8 cellular contexts compared by ENCODE assay signal in genomic region chr9:2242778-2243395, GRCh38.
DNase-seq lines count a peak whose midpoint lies in the region; ATAC-seq and TF ChIP-seq lines count a peak whose summit lies in the region.

No MANE protein-coding gene starts in this region.

- peak overlapping the region; percentile 80 for H3K4me3 Mint-ChIP-seq in stimulated activated naive CD8-positive, alpha-beta T cell treated with anti-CD3 and anti-CD28 coated beads, Interleukin-15, Interleukin-2, amounts not matched to agents 100 ng/mL and 50 ng/mL, for 24 hours

- no peaks in the 10 kb centered on the region for H3K36me3 ChIP-seq in brain microvascular endothelial cell (replicated peaks)
- no peaks in the 10 kb centered on the region for H3K36me3 ChIP-seq in right lobe of liver
- H3K36me3 ChIP-seq in upper lobe of left lung, result no peaks in the 10 kb centered on the region

- in situ Hi-C loops in brain microvascular endothelial cell (cut with HindIII; ENCODE audit: low pct_ligation_motif_present, low sequenced_read_pairs), result no loop called here

- TF ChIP-seq POLR2A in right lobe of liver (IDR thresholded peaks at IDR 0.05) (no peak), upper lobe of left lung (IDR thresholded peaks at IDR 0.05) (no peak)

- ATAC-seq in stimulated activated naive CD8-positive, alpha-beta T cell treated with anti-CD3 and anti-CD28 coated beads, Interleukin-15, Interleukin-2, amounts not matched to agents 100 U/mL and 50 U/mL, for 24 hours, result no peak
- ATAC-seq in right lobe of liver (no peak), upper lobe of left lung (ENCODE audit: low FRiP score in 2 of 2) (peak in 1 of 2 donors; percentile 61), GM21447 (IDR thresholded peaks at IDR 0.05; ENCODE audit: unreplicated experiment) (no peak)

- H3K27me3 ChIP-seq in brain microvascular endothelial cell (replicated peaks), result no peaks in the 10 kb centered on the region
- H3K27me3 ChIP-seq in right lobe of liver, result no peaks in the 10 kb centered on the region
- peaks cover 0 to 2% (median 0%) of the 10 kb centered on the region in 4 donors for H3K27me3 ChIP-seq in upper lobe of left lung

- TF ChIP-seq EP300 in upper lobe of left lung (IDR thresholded peaks at IDR 0.05), result no peak

- no peak for TF ChIP-seq CTCF in brain microvascular endothelial cell (IDR thresholded peaks at IDR 0.05; ENCODE audit: low read depth, low read length, missing control alignments)
- TF ChIP-seq CTCF in right lobe of liver (IDR thresholded peaks at IDR 0.05), result no peak
- no peak for TF ChIP-seq CTCF in upper lobe of left lung (IDR thresholded peaks at IDR 0.05)

- intact Hi-C loops in right lobe of liver (cut with DNase I), result no loop called here

- peaks cover 0 to 7% (median 1%) of the 10 kb centered on the region in 4 donors for H3K4me1 ChIP-seq in right lobe of liver
- H3K4me1 ChIP-seq in upper lobe of left lung, result peaks cover 3 to 18% (median 10%) of the 10 kb centered on the region in 4 donors

- H3K4me1 Mint-ChIP-seq in stimulated activated naive CD8-positive, alpha-beta T cell treated with anti-CD3 and anti-CD28 coated beads, Interleukin-15, Interleukin-2, amounts not matched to agents 100 ng/mL and 50 ng/mL, for 24 hours (ENCODE audit: low read depth), result peaks cover 18% of the 10 kb centered on the region

- peaks cover 4% of the 10 kb centered on the region for H3K9me3 Mint-ChIP-seq in stimulated activated naive CD8-positive, alpha-beta T cell treated with anti-CD3 and anti-CD28 coated beads, Interleukin-15, Interleukin-2, amounts not matched to agents 100 ng/mL and 50 ng/mL, for 24 hours

- H3K27me3 Mint-ChIP-seq in stimulated activated naive CD8-positive, alpha-beta T cell treated with anti-CD3 and anti-CD28 coated beads, Interleukin-15, Interleukin-2, amounts not matched to agents 100 ng/mL and 50 ng/mL, for 24 hours, result peaks cover 34% of the 10 kb centered on the region

- H3K27ac ChIP-seq in brain microvascular endothelial cell, result no peak overlapping the region
- H3K27ac ChIP-seq in right lobe of liver, result no peak overlapping the region
- H3K27ac ChIP-seq in upper lobe of left lung, result peak overlapping the region; percentile 55 to 68 (median 64)

- DNase-seq in stimulated activated naive CD8-positive, alpha-beta T cell treated with anti-CD3 and anti-CD28 coated beads, Interleukin-15, Interleukin-2, amounts not matched to agents 100 U/mL and 50 U/mL, for 24 hours, result no peak
- DNase-seq in brain microvascular endothelial cell (no peak), right lobe of liver (no peak), upper lobe of left lung (no peak), GM03348 (ENCODE audit: low spot score) (no peak)
- DNase-seq in stimulated activated CD4-positive, alpha-beta T cell treated with anti-CD3 and anti-CD28 coated beads, Interleukin-4, amount 100 ng/mL, for 24 hours, result no peak

- peak overlapping the region; percentile 2 for H3K27ac Mint-ChIP-seq in stimulated activated naive CD8-positive, alpha-beta T cell treated with anti-CD3 and anti-CD28 coated beads, Interleukin-15, Interleukin-2, amounts not matched to agents 100 ng/mL and 50 ng/mL, for 24 hours

- no peaks in the 10 kb centered on the region for H3K36me3 Mint-ChIP-seq in stimulated activated naive CD8-positive, alpha-beta T cell treated with anti-CD3 and anti-CD28 coated beads, Interleukin-15, Interleukin-2, amounts not matched to agents 100 ng/mL and 50 ng/mL, for 24 hours (ENCODE audit: low read depth)

- 35% methylated on average over 11 of the region's 11 CpGs for WGBS in right lobe of liver (ENCODE audit: insufficient coverage, low coverage, low lambda C conversion rate, missing lambda C conversion rate)
- WGBS in upper lobe of left lung, 2 donors, result 46 to 50% methylated on average over 11 of the region's 11 CpGs

- H3K9me3 ChIP-seq in right lobe of liver, result no peaks in the 10 kb centered on the region
- peaks cover 0 to 6% (median 0%) of the 10 kb centered on the region in 4 donors for H3K9me3 ChIP-seq in upper lobe of left lung

- H3K4me3 ChIP-seq in brain microvascular endothelial cell (ENCODE audit: low read depth, low read length) (peak overlapping the region; percentile 56), right lobe of liver (peak overlapping the region; percentile 23 to 51 (median 36)), upper lobe of left lung (peak overlapping the region in 3 of 4 donors; percentile 41 to 55 (median 55))

Comparison
In these comparisons a context has a peak if more than half of its experiments do, and no peak if none do; other contexts are left out.
1. H3K27ac ChIP-seq: peak in upper lobe of left lung (4 of 4); none in brain microvascular endothelial cell (single experiment) and right lobe of liver (0 of 3).
2. Peak in every context shown above with its lines, with median percentiles within 50 percentile points of each other: H3K4me3 ChIP-seq.